In genomic region chr10:17882557-17882956, GRCh38 we compare ENCODE assay signal across 23 cellular contexts.
DNase-seq lines count a peak whose midpoint lies in the region; ATAC-seq, FAIRE-seq and TF ChIP-seq lines count a peak whose summit lies in the region.
"Had no signal": no experiment of that assay in that cellular context is flagged by ENCODE, and none has a peak within 500 bp of the region (broad histone marks: within the 10 kb centered on the region; RNA-seq: fewer than 3 reads in every experiment).

No MANE protein-coding gene starts in this region.

- H3K27ac Mint-ChIP-seq in activated CD4-positive, alpha-beta T cell treated with anti-CD3 and anti-CD28 coated beads, Interleukin-2, amount 10 ng/mL, durations not matched to agents 24 days and 14 days, result no peak overlapping the region
- H3K27ac Mint-ChIP-seq in immature natural killer cell, result no peak overlapping the region
- H3K27ac Mint-ChIP-seq: activated naive CD4-positive, alpha-beta T cell treated with anti-CD3 and anti-CD28 coated beads for 36 hours; brain; CD8-positive, alpha-beta memory T cell; naive thymus-derived CD8-positive, alpha-beta T cell had no signal

- CTCF ChIA-PET in A673 (lab: Charles Lee), result no interaction called here

- H3K4me1 ChIP-seq in A673 (ENCODE audit: insufficient read depth, low read length, poor library complexity, severe bottlenecking) (no peaks in the 10 kb centered on the region), fibroblast of lung (ENCODE audit: control insufficient read depth, extremely low read depth, insufficient read depth, low read length) (no peaks in the 10 kb centered on the region), pancreas (no peaks in the 10 kb centered on the region)
- H3K4me1 ChIP-seq: spleen had no signal

- POLR2A ChIA-PET in A673 (lab: Charles Lee; ENCODE audit: low non-redundant PET), result no interaction called here

- no peaks in the 10 kb centered on the region for H3K4me1 Mint-ChIP-seq in activated CD4-positive, alpha-beta T cell treated with anti-CD3 and anti-CD28 coated beads, Interleukin-2, amount 10 ng/mL, durations not matched to agents 24 days and 14 days
- H3K4me1 Mint-ChIP-seq in immature natural killer cell, result no peaks in the 10 kb centered on the region
- H3K4me1 Mint-ChIP-seq: brain; CD8-positive, alpha-beta memory T cell; memory B cell; naive thymus-derived CD8-positive, alpha-beta T cell had no signal

- H3K4me3 Mint-ChIP-seq in activated CD4-positive, alpha-beta T cell treated with anti-CD3 and anti-CD28 coated beads, Interleukin-2, amount 10 ng/mL, durations not matched to agents 24 days and 14 days, result no peak overlapping the region
- no peak overlapping the region for H3K4me3 Mint-ChIP-seq in immature natural killer cell
- H3K4me3 Mint-ChIP-seq: activated naive CD4-positive, alpha-beta T cell treated with anti-CD3 and anti-CD28 coated beads for 36 hours; brain; CD8-positive, alpha-beta memory T cell; memory B cell; naive thymus-derived CD8-positive, alpha-beta T cell had no signal

- H3K4me3 ChIP-seq in A673 (ENCODE audit: low read depth, low read length, poor library complexity, severe bottlenecking) (no peak overlapping the region), astrocyte of the cerebellum (ENCODE audit: low read depth, low read length) (no peak overlapping the region), fibroblast of lung (replicated peaks in 1 of 4; ENCODE audit: control extremely low read depth in 1 of 4, insufficient read depth in 1 of 4, low read depth in 3 of 4, low read length in 4 of 4) (no peak overlapping the region), pancreas (no peak overlapping the region)
- H3K4me3 ChIP-seq: ovary, spleen had no signal

- no peaks in the 10 kb centered on the region for H3K9me3 ChIP-seq in A673 (ENCODE audit: low read depth, low read length, poor library complexity, severe bottlenecking)
- no peaks in the 10 kb centered on the region for H3K9me3 ChIP-seq in fibroblast of lung (ENCODE audit: control insufficient read depth, insufficient read depth, low read depth, low read length)
- H3K9me3 ChIP-seq in pancreas, result no peaks in the 10 kb centered on the region
- H3K9me3 ChIP-seq: ovary had no signal

- H3K79me2 ChIP-seq in fibroblast of lung (ENCODE audit: control insufficient read depth, insufficient read depth, low read length), result no peaks in the 10 kb centered on the region

- no peak overlapping the region for H2AFZ ChIP-seq in fibroblast of lung (ENCODE audit: low read length)

- BruUV-seq in A673 (replicated peaks; lab: Mats Ljungman, UMichigan), result no TSS peak

- in situ Hi-C loops in astrocyte of the cerebellum (cut with HindIII; ENCODE audit: low sequenced_read_pairs), result no loop called here

- 26 to 34% methylated on average over 1 of the region's 1 CpG for WGBS in pancreas, 2 donors

- FAIRE-seq in pancreas (lab: Jason Lieb, UNC), result no peak
- FAIRE-seq: H1 had no signal

- intact Hi-C loops in A673 (cut with micrococcal nuclease; ENCODE audit: unreplicated experiment), result no loop called here
- intact Hi-C loops in pancreas (cut with DNase I), result no loop called here
- intact Hi-C loops in activated CD4-positive, alpha-beta T cell treated with anti-CD3 and anti-CD28 coated beads, Interleukin-2, amount 10 ng/mL, durations not matched to agents 24 days and 14 days (cut with micrococcal nuclease), result no loop called here

- DNase-seq in A673 (ENCODE audit: low spot score) (peak; percentile 7), astrocyte of the cerebellum (ENCODE audit: low read depth) (peak; percentile 87), fibroblast of lung (ENCODE audit: low read depth in 2 of 2) (peak; percentile 23 to 89), pancreas (no peak), mesenteric fat pad (ENCODE audit: low spot score) (no peak), immature natural killer cell (no peak)
- DNase-seq in activated CD4-positive, alpha-beta T cell treated with anti-CD3 and anti-CD28 coated beads, Interleukin-2, amount 10 ng/mL, durations not matched to agents 24 days and 14 days, result no peak
- DNase-seq: activated CD4-positive, alpha-beta T cell treated with anti-CD3 and anti-CD28 coated beads, Interleukin-2, amount 50 U/mL, for 1 hour; activated naive CD4-positive, alpha-beta T cell treated with anti-CD3 and anti-CD28 coated beads for 36 hours; activated T-cell treated with anti-CD3 and anti-CD28 coated beads for 4 hours; CD8-positive, alpha-beta memory T cell; DMS79; naive thymus-derived CD8-positive, alpha-beta T cell; NCI-H1417; NCI-H774; ovary; SHP77 treated with DMSO at 0.1 percent for 48 hours; spleen; T-helper 1 cell had no signal

- no peak overlapping the region for H3K27ac ChIP-seq in A673 (ENCODE audit: low read depth, low read length, poor library complexity, severe bottlenecking)
- no peak overlapping the region for H3K27ac ChIP-seq in fibroblast of lung (ENCODE audit: insufficient read depth, low read length)
- peak overlapping the region in 1 of 4 donors; percentile 4 for H3K27ac ChIP-seq in pancreas
- H3K27ac ChIP-seq: ovary, spleen had no signal

- H3K36me3 ChIP-seq in A673 (ENCODE audit: insufficient read depth, low read length, poor library complexity, severe bottlenecking), result no peaks in the 10 kb centered on the region
- no peaks in the 10 kb centered on the region for H3K36me3 ChIP-seq in fibroblast of lung (ENCODE audit: control insufficient read depth, insufficient read depth, low read length)
- H3K36me3 ChIP-seq in pancreas, result no peaks in the 10 kb centered on the region
- H3K36me3 ChIP-seq: ovary had no signal

- TF ChIP-seq CTCF in A673 (conservative IDR thresholded peaks at IDR 0.05; ENCODE audit: low read depth, low read length) (no peak), astrocyte of the cerebellum (IDR thresholded peaks at IDR 0.05; ENCODE audit: low read depth, low read length, missing control alignments) (no peak), fibroblast of lung (conservative IDR thresholded peaks at IDR 0.05 in 1 of 2, IDR thresholded peaks at IDR 0.05 in 1 of 2; ENCODE audit: low read depth in 1 of 2, low read length in 2 of 2) (no peak), pancreas (IDR thresholded peaks at IDR 0.05) (no peak)

- H3K36me3 Mint-ChIP-seq in activated CD4-positive, alpha-beta T cell treated with anti-CD3 and anti-CD28 coated beads, Interleukin-2, amount 10 ng/mL, durations not matched to agents 24 days and 14 days (ENCODE audit: low read depth), result no peaks in the 10 kb centered on the region
- no peaks in the 10 kb centered on the region for H3K36me3 Mint-ChIP-seq in immature natural killer cell
- H3K36me3 Mint-ChIP-seq: brain; CD8-positive, alpha-beta memory T cell; memory B cell; naive thymus-derived CD8-positive, alpha-beta T cell had no signal

- H3K9me3 Mint-ChIP-seq in activated CD4-positive, alpha-beta T cell treated with anti-CD3 and anti-CD28 coated beads, Interleukin-2, amount 10 ng/mL, durations not matched to agents 24 days and 14 days, result no peaks in the 10 kb centered on the region
- H3K9me3 Mint-ChIP-seq in immature natural killer cell, result peaks cover 0 to 5% (median 0%) of the 10 kb centered on the region in 6 donors
- H3K9me3 Mint-ChIP-seq: activated naive CD4-positive, alpha-beta T cell treated with anti-CD3 and anti-CD28 coated beads for 36 hours had no signal

- no peak overlapping the region for H3K9ac ChIP-seq in fibroblast of lung (ENCODE audit: insufficient read depth, low read length)

- no peaks in the 10 kb centered on the region for H4K20me1 ChIP-seq in fibroblast of lung (ENCODE audit: control insufficient read depth, extremely low read depth, insufficient read depth, low read length)

- ATAC-seq in pancreas, result peak in 3 of 4 donors; percentile 12 to 79 (median 44)
- no peak for ATAC-seq in HG03342 (IDR thresholded peaks at IDR 0.05; ENCODE audit: unreplicated experiment)
- ATAC-seq: naive thymus-derived CD8-positive, alpha-beta T cell had no signal

- no peaks in the 10 kb centered on the region for H3K27me3 Mint-ChIP-seq in activated CD4-positive, alpha-beta T cell treated with anti-CD3 and anti-CD28 coated beads, Interleukin-2, amount 10 ng/mL, durations not matched to agents 24 days and 14 days
- peaks cover 0 to 13% (median 3%) of the 10 kb centered on the region in 3 donors for H3K27me3 Mint-ChIP-seq in immature natural killer cell (ENCODE audit: low read depth in 3 of 3)
- H3K27me3 Mint-ChIP-seq: naive thymus-derived CD8-positive, alpha-beta T cell had no signal

- H3K27me3 ChIP-seq in A673 (replicated peaks; ENCODE audit: insufficient read depth, low read depth, low read length, poor library complexity) (no peaks in the 10 kb centered on the region), fibroblast of lung (ENCODE audit: control insufficient read depth, insufficient read depth, low read length) (no peaks in the 10 kb centered on the region), pancreas (no peaks in the 10 kb centered on the region)
- H3K27me3 ChIP-seq: ovary, spleen had no signal

- H3K4me2 ChIP-seq in fibroblast of lung (ENCODE audit: extremely low read depth, insufficient read depth, low read length), result no peak overlapping the region

Comparison
In these comparisons a context has a peak if more than half of its experiments do, and no peak if none do; other contexts are left out.
1. DNase-seq: peak in A673 (single experiment), astrocyte of the cerebellum (single experiment) and fibroblast of lung (2 of 2); none in pancreas (0 of 6), mesenteric fat pad (single experiment), activated CD4-positive, alpha-beta T cell treated with anti-CD3 and anti-CD28 coated beads, Interleukin-2, amount 10 ng/mL, durations not matched to agents 24 days and 14 days (single experiment) and immature natural killer cell (0 of 3).